ENCODE assay signal across 7 cellular contexts in genomic region chr6:55528624-55529023, GRCh38. TPM values are rescaled to one million over a fixed set of nuclear protein-coding genes. Genes with fewer than 3 reads are reported as not detected.
A peak's percentile ranks its signal among the peaks of the same experiment; 100 is the strongest.
DNase-seq lines count a peak whose midpoint lies in the region; ATAC-seq and TF ChIP-seq lines count a peak whose summit lies in the region.

No MANE protein-coding gene starts in this region.

- no peaks in the 10 kb centered on the region for H3K27me3 ChIP-seq in prostate gland (replicated peaks; ENCODE audit: insufficient read depth)

- H3K36me3 ChIP-seq in prostate gland = no peaks in the 10 kb centered on the region

- H3K4me3 ChIP-seq in prostate gland = no peak overlapping the region

- DNase-seq in kidney glomerular epithelial cell (lab: John Stamatoyannopoulos, UW) (peak; percentile 56), prostate gland (ENCODE audit: low spot score) (no peak), T1000 (lab: John Stamatoyannopoulos, UW) (no peak), germinal center (ENCODE audit: low spot score) (no peak)

- H3K27ac ChIP-seq in prostate gland = no peak overlapping the region

- no peaks in the 10 kb centered on the region for H3K9me3 ChIP-seq in prostate gland

- TF ChIP-seq POLR2A in prostate gland (IDR thresholded peaks at IDR 0.05) = no peak

- no peak for TF ChIP-seq CTCF in prostate gland (IDR thresholded peaks at IDR 0.05)

- peak; percentile 94 for ATAC-seq in GM18861 (IDR thresholded peaks at IDR 0.05; ENCODE audit: unreplicated experiment)
- ATAC-seq in HG03159 (IDR thresholded peaks at IDR 0.05; ENCODE audit: unreplicated experiment) = peak; percentile 96
- peak; percentile 79 for ATAC-seq in SK-N-SH treated with all-trans-retinoic acid at 6 μM for 48 hours

- WGBS in prostate gland = 60% methylated on average over 1 of the region's 1 CpG

- intact Hi-C loops in prostate gland (cut with DNase I) = no loop called here

- H3K4me1 ChIP-seq in prostate gland (replicated peaks) = no peaks in the 10 kb centered on the region

TF ChIP-seq in SK-N-SH treated with all-trans-retinoic acid at 6 μM for 48 hours, 23 proteins besides CTCF, POLR2A, EP300 and RAD21:
- no peak for TF ChIP-seq ISL1 (CRISPR knock-in tag; IDR thresholded peaks at IDR 0.05)

RNA-seq across cellular contexts. Expression of gene HMGCLL1, which starts 50.4 kb away (rescaled TPM):
- 1 to 10 TPM; 3.0 to 5.7 TPM for total RNA-seq in prostate gland
